In the genomic region with DNA sequence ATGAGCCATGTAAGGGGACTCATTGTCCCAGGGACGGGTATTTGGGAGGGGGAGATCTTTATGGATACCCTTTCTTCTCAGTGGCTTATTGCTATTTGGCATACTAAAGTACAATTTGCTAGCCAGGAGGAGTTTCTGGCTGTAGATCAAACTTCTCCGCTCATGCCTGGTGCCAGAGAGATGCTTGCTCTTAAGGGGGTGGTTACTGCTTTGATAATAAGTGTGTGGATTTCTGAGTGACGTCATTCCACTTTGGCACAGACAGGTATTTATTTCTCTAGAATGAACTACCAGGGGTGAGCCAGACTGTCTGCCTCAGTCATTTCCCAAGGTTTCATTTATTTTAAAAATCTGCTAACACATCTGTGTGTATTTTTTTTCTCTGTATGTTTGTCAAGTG, we compare ENCODE assay signal across 8 cellular contexts.
A peak's percentile ranks its signal among the peaks of the same experiment; 100 is the strongest.
DNase-seq lines count a peak whose midpoint lies in the region; ATAC-seq, FAIRE-seq and TF ChIP-seq lines count a peak whose summit lies in the region.
"Not testable (repeated sequence)": the region's sequence is repeated elsewhere in the genome, so short reads cannot be mapped to it uniquely, and the experiment has no call there.

No MANE protein-coding gene starts in this region.

- H3K79me2 ChIP-seq in K562 (ENCODE audit: control insufficient read depth, insufficient read depth, low read length) = not testable (repeated sequence)

- POLR2A ChIA-PET in HEK293 (lab: Yijun Ruan, JAX); K562 (lab: Yijun Ruan, JAX): not testable (repeated sequence)

- intact Hi-C loops in K562 (cut with micrococcal nuclease); right cardiac atrium (cut with DNase I); pancreas (cut with DNase I): not testable (repeated sequence)

- CTCF ChIA-PET in HEK293 (lab: Yijun Ruan, JAX); K562 (lab: Yijun Ruan, JAX; ENCODE audit: low intra/inter-chr PET ratio): not testable (repeated sequence)

- H3K9me3 ChIP-seq in HEK293 (ENCODE audit: control insufficient read depth, insufficient read depth, low read depth, low read length); K562 (replicated peaks; ENCODE audit: control insufficient read depth, insufficient read depth, low read depth, low read length); right cardiac atrium (ENCODE audit: control insufficient read depth, low read length); pancreas: not testable (repeated sequence)

- H4K20me1 ChIP-seq in K562 (replicated peaks; ENCODE audit: control insufficient read depth, insufficient read depth, low read length) = not testable (repeated sequence)

- DNase-seq in DMS 273 (lab: John Stamatoyannopoulos, UW; ENCODE audit: unreplicated experiment) (peak; percentile 58), NCI-H2029 (lab: John Stamatoyannopoulos, UW) (peak; percentile 34), NCI-H446 treated with DMSO at 0.1 percent for 48 hours (lab: John Stamatoyannopoulos, UW) (peak; percentile 84), fibroblast of mammary gland (ENCODE audit: low read depth) (peak; percentile 11)
- DNase-seq in K562 (ENCODE audit: extremely low read depth in 1 of 4, low spot score in 3 of 4); right cardiac atrium; pancreas: not testable (repeated sequence)

- not testable (repeated sequence) for H3K27me3 ChIP-seq in K562 (ENCODE audit: control insufficient read depth in 2 of 2, insufficient read depth in 2 of 2, low read length in 2 of 2); right cardiac atrium (ENCODE audit: control insufficient read depth, insufficient read depth); pancreas

- not testable (repeated sequence) for BruUV-seq in K562 (replicated peaks; lab: Mats Ljungman, UMichigan)

- not testable (repeated sequence) for H3K36me3 ChIP-seq in HEK293 (ENCODE audit: control insufficient read depth in 2 of 2, insufficient read depth in 1 of 2, low read length in 2 of 2); K562 (ENCODE audit: control insufficient read depth, insufficient read depth, low read length); pancreas

- TF ChIP-seq EP300 in K562 (IDR thresholded peaks at IDR 0.05; ENCODE audit: low read length) = not testable (repeated sequence)

- H2AFZ ChIP-seq in K562 (ENCODE audit: low read depth, low read length) = not testable (repeated sequence)

- H3K4me2 ChIP-seq in K562 (ENCODE audit: insufficient read depth, low read length) = not testable (repeated sequence)

- not testable (repeated sequence) for TF ChIP-seq RAD21 in K562 (CRISPR knock-in tag; conservative IDR thresholded peaks at IDR 0.05 in 1 of 2, IDR thresholded peaks at IDR 0.05 in 1 of 2)

- not testable (repeated sequence) for H3K4me3 ChIP-seq in HEK293 (ENCODE audit: low read depth, low read length); K562; fibroblast of mammary gland (ENCODE audit: control insufficient read depth, low read depth, low read length); right cardiac atrium (ENCODE audit: low read length); pancreas

- in situ Hi-C loops in K562 (cut with MboI) = not testable (repeated sequence)

- not testable (repeated sequence) for TF ChIP-seq CTCF in HEK293 (tag by site-specific recombination; IDR thresholded peaks at IDR 0.05); K562 (IDR thresholded peaks at IDR 0.05 in 2 of 3, conservative IDR thresholded peaks at IDR 0.05 in 1 of 3; ENCODE audit: insufficient read depth in 2 of 3, low read depth in 1 of 3, low read length in 3 of 3); fibroblast of mammary gland (conservative IDR thresholded peaks at IDR 0.05; ENCODE audit: control insufficient read depth, insufficient read depth, low read depth, low read length); pancreas (IDR thresholded peaks at IDR 0.05)

- FAIRE-seq in K562 (lab: Jason Lieb, UNC); pancreas (lab: Jason Lieb, UNC): not testable (repeated sequence)

- not testable (repeated sequence) for H3K4me1 ChIP-seq in HEK293 (ENCODE audit: control insufficient read depth, insufficient read depth, low read length); K562 (replicated peaks in 1 of 2; ENCODE audit: control insufficient read depth in 2 of 2, insufficient read depth in 2 of 2, low read length in 2 of 2); right cardiac atrium (ENCODE audit: control insufficient read depth, insufficient read depth, low read length); pancreas

- H3K27ac ChIP-seq in HEK293 (ENCODE audit: extremely low read depth, low read depth, low read length); K562 (ENCODE audit: extremely low read depth, low read depth, low read length); right cardiac atrium (ENCODE audit: low read length); pancreas: not testable (repeated sequence)

- H3K9ac ChIP-seq in K562 (ENCODE audit: insufficient read depth in 1 of 2, low read depth in 2 of 2, low read length in 2 of 2) = not testable (repeated sequence)

- H3K9me1 ChIP-seq in K562 (ENCODE audit: control insufficient read depth, insufficient read depth, low read length) = not testable (repeated sequence)

- 53% methylated on average over 3 of the region's 3 CpGs for WGBS in K562 (ENCODE audit: insufficient coverage, low coverage, missing lambda C conversion rate)
- 60% methylated on average over 3 of the region's 3 CpGs for WGBS in right cardiac atrium
- 55 to 76% methylated on average over 3 of the region's 3 CpGs for WGBS in pancreas, 2 donors

- ATAC-seq in K562 = not testable (repeated sequence)
- ATAC-seq in right cardiac atrium (peak; percentile 73 to 75), pancreas (peak in 3 of 4 donors; percentile 50 to 78 (median 56))

- TF ChIP-seq POLR2A in K562 (conservative IDR thresholded peaks at IDR 0.05) = not testable (repeated sequence)

TF ChIP-seq in HEK293, 187 proteins besides CTCF, POLR2A, EP300 and RAD21 (continues in another document):
- TF ChIP-seq ZBTB17 (tag by site-specific recombination; IDR thresholded peaks at IDR 0.05) (0 out of 2 replicates have a peak, but pooled peaks have one; percentile 18), ZNF184 (tag by site-specific recombination; IDR thresholded peaks at IDR 0.05) (0 out of 2 replicates have a peak, but pooled peaks have one; percentile 20), SP7 (tag by site-specific recombination; IDR thresholded peaks at IDR 0.05) (peak; percentile 74), ZBTB21 (tag by site-specific recombination; IDR thresholded peaks at IDR 0.05) (0 out of 2 replicates have a peak, but pooled peaks have one; percentile 55), GLIS1 (tag by site-specific recombination; IDR thresholded peaks at IDR 0.05) (peak; percentile 24; the same call in 1 of the 2 replicates), KLF8 (tag by site-specific recombination; IDR thresholded peaks at IDR 0.05) (peak; percentile 39; the same call in 1 of the 2 replicates)

TF ChIP-seq in K562, 482 proteins besides CTCF, POLR2A, EP300 and RAD21:
- TF ChIP-seq ATF7 (IDR thresholded peaks at IDR 0.05) = 0 out of 2 replicates have a peak, but pooled peaks have one; percentile 18
- TF ChIP-seq, protein P1, sequence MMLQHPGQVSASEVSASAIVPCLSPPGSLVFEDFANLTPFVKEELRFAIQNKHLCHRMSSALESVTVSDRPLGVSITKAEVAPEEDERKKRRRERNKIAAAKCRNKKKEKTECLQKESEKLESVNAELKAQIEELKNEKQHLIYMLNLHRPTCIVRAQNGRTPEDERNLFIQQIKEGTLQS (IDR thresholded peaks at IDR 0.05) = peak; percentile 24; the same call in 1 of the 2 replicates
- TF ChIP-seq, protein P1 (CRISPR knock-in tag; conservative IDR thresholded peaks at IDR 0.05) = not testable (repeated sequence)
